Comparison of ENCODE assay signal across 34 cellular contexts in the genomic region with DNA sequence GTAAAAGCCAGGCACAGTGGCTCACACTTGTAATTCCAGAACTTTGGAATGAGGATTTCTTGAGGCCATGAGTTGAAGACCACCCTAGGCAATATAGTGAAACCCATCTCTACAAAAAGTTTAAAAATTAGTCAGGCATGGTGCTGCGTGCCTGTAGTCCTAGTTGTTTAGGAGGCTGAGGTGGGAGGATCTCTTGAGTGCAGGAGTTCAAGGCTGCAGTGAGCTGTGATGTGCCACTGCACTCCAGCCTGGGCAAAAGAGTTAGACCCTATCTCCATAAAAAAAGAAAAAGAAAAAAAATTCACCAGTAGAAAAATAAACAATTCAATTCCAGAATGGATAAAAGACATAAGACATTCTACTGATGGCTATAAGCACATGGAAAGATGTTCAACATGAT.
"Had no signal": no experiment of that assay in that cellular context is flagged by ENCODE, and none has a peak within 500 bp of the region (broad histone marks: within the 10 kb centered on the region; RNA-seq: fewer than 3 reads in every experiment).

No MANE protein-coding gene starts in this region.

- H3K9me3 ChIP-seq: MG63 had no signal

- DNase-seq: Karpas-422, Kasumi-1, MG63, MM.1S, MV-4-11, NCI-H1048, NCI-H1092, NCI-H1092 treated with DMSO at 0.1 percent for 48 hours, NCI-H1105, NCI-H1105 treated with DMSO at 0.1 percent for 48 hours, NCI-H1417, NCI-H1417 treated with DMSO at 0.1 percent for 48 hours, NCI-H1436, NCI-H1436 treated with DMSO at 0.1 percent for 48 hours, NCI-H146, NCI-H1694, NCI-H1694 treated with DMSO at 0.1 percent for 48 hours, NCI-H187, NCI-H187 treated with DMSO at 0.1 percent for 48 hours, NCI-H1930, NCI-H2029, NCI-H2029 treated with DMSO at 0.1 percent for 48 hours, NCI-H2081, NCI-H2081 treated with DMSO at 0.1 percent for 48 hours, NCI-H2107, NCI-H2171, NCI-H2171 treated with DMSO at 0.1 percent for 48 hours, NCI-H2227 treated with DMSO at 0.1 percent for 48 hours, NCI-H226, NCI-H345, NCI-H446, NCI-H446 treated with DMSO at 0.1 percent for 48 hours, NCI-H510A, NCI-H510A treated with DMSO at 0.1 percent for 48 hours had no signal

- H3K36me3 ChIP-seq: MG63 had no signal

- H3K27me3 ChIP-seq: MG63 had no signal

- H3K4me3 ChIP-seq: MG63 had no signal
